9 cellular contexts compared by ENCODE assay signal in the genomic region with DNA sequence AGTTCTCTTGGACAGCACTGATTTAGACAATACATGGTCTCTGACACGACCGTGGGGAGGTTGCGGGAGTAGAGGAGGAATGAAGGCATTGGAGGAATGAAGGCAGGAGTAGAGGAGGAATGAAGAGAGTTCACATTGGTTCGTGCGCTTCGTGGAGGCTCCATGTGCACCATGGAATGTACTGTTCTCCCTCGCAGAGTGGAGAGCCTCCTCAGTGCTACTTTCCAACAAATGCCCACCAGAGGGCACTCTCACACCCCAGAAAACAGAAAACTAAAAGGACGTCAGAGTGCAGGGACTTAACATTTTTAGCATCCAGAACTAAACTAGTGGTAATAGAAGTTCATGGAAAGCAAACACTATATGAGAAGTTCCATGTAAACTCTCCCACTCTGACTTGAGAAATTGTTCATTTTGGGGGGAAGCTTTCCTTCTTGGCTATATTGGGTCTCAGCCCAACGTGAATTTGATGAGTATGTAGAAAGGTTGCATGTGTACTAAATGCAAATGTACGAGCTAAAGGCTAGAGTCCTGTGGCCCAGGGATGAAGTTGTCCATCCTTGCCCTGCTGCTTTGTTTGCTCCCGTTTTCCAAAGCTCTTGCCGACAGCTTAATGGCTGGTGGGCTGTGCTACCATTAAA.
DNase-seq lines count a peak whose midpoint lies in the region; ATAC-seq and TF ChIP-seq lines count a peak whose summit lies in the region.
"Had no signal": no experiment of that assay in that cellular context is flagged by ENCODE, and none has a peak within 500 bp of the region (broad histone marks: within the 10 kb centered on the region; RNA-seq: fewer than 3 reads in every experiment).

No MANE protein-coding gene starts in this region.

- no peak overlapping the region for H3K4me3 Mint-ChIP-seq in chondrocyte (ENCODE audit: unreplicated experiment)
- H3K4me3 Mint-ChIP-seq: stimulated activated naive CD8-positive, alpha-beta T cell treated with anti-CD3 and anti-CD28 coated beads, Interleukin-15, Interleukin-2, amounts not matched to agents 100 ng/mL and 50 ng/mL, for 24 hours had no signal

- no peaks in the 10 kb centered on the region for H3K9me3 ChIP-seq in RWPE2 (ENCODE audit: severe bottlenecking)
- no peaks in the 10 kb centered on the region for H3K9me3 ChIP-seq in lower lobe of right lung

- no peaks in the 10 kb centered on the region for H3K9me3 Mint-ChIP-seq in chondrocyte (ENCODE audit: low read depth)
- H3K9me3 Mint-ChIP-seq: stimulated activated naive CD8-positive, alpha-beta T cell treated with anti-CD3 and anti-CD28 coated beads, Interleukin-15, Interleukin-2, amounts not matched to agents 100 ng/mL and 50 ng/mL, for 24 hours had no signal

- TF ChIP-seq CTCF in RWPE2 (IDR thresholded peaks at IDR 0.05; ENCODE audit: poor library complexity, severe bottlenecking) (peak; percentile 84), chondrocyte (IDR thresholded peaks at IDR 0.05) (peak; percentile 84), lower lobe of right lung (IDR thresholded peaks at IDR 0.05) (peak; percentile 77)

- no peak overlapping the region for H3K27ac Mint-ChIP-seq in chondrocyte (ENCODE audit: unreplicated experiment)
- H3K27ac Mint-ChIP-seq: stimulated activated naive CD8-positive, alpha-beta T cell treated with anti-CD3 and anti-CD28 coated beads, Interleukin-15, Interleukin-2, amounts not matched to agents 100 ng/mL and 50 ng/mL, for 24 hours had no signal

- H3K36me3 Mint-ChIP-seq in chondrocyte (ENCODE audit: low read depth), result no peaks in the 10 kb centered on the region

- ATAC-seq in GM19452 (IDR thresholded peaks at IDR 0.05; ENCODE audit: unreplicated experiment) (peak; percentile 56), RWPE2 (ENCODE audit: low read depth) (peak; percentile 84), lower lobe of right lung (peak; percentile 72 to 78)

- no peaks in the 10 kb centered on the region for H3K4me1 ChIP-seq in RWPE2 (ENCODE audit: insufficient read depth, poor library complexity, severe bottlenecking)
- H3K4me1 ChIP-seq in lower lobe of right lung, result no peaks in the 10 kb centered on the region

- H3K27me3 ChIP-seq in RWPE2 (ENCODE audit: insufficient read depth, poor library complexity, severe bottlenecking) (peaks cover 3% of the 10 kb centered on the region), lower lobe of right lung (ENCODE audit: low read depth) (peaks cover 8% of the 10 kb centered on the region)

- no peaks in the 10 kb centered on the region for H3K4me1 Mint-ChIP-seq in chondrocyte (ENCODE audit: low read depth)

- no peaks in the 10 kb centered on the region for H3K36me3 ChIP-seq in RWPE2 (ENCODE audit: low read depth)
- no peaks in the 10 kb centered on the region for H3K36me3 ChIP-seq in lower lobe of right lung

- peaks cover 29% of the 10 kb centered on the region for H3K27me3 Mint-ChIP-seq in chondrocyte (ENCODE audit: low read depth)
- H3K27me3 Mint-ChIP-seq: stimulated activated naive CD8-positive, alpha-beta T cell treated with anti-CD3 and anti-CD28 coated beads, Interleukin-15, Interleukin-2, amounts not matched to agents 100 ng/mL and 50 ng/mL, for 24 hours had no signal

- H3K4me3 ChIP-seq in RWPE2 (ENCODE audit: severe bottlenecking), result no peak overlapping the region
- H3K4me3 ChIP-seq in lower lobe of right lung, result no peak overlapping the region

- DNase-seq in DMS53 treated with DMSO at 0.1 percent for 48 hours (lab: John Stamatoyannopoulos, UW; ENCODE audit: unreplicated experiment) (peak; percentile 50), LHCN-M2 (ENCODE audit: low read depth) (peak; percentile 42), RWPE2 (ENCODE audit: low spot score) (no peak), chondrocyte (ENCODE audit: low spot score) (no peak), lower lobe of right lung (no peak), superior temporal gyrus (ENCODE audit: extremely low spot score) (peak; percentile 85), NCI-H2029 (lab: John Stamatoyannopoulos, UW) (no peak)

- no peak overlapping the region for H3K27ac ChIP-seq in RWPE2 (ENCODE audit: poor library complexity, severe bottlenecking)
- H3K27ac ChIP-seq in lower lobe of right lung, result no peak overlapping the region

- intact Hi-C loops in lower lobe of right lung (cut with DNase I), result no loop called here

Comparison
In these comparisons a context has a peak if more than half of its experiments do, and no peak if none do; other contexts are left out.
1. DNase-seq: peak in DMS53 treated with DMSO at 0.1 percent for 48 hours (single experiment), LHCN-M2 (single experiment) and superior temporal gyrus (single experiment); none in RWPE2 (single experiment), chondrocyte (single experiment), lower lobe of right lung (single experiment) and NCI-H2029 (single experiment).
2. Peak in every context shown above with its lines, with median percentiles within 50 percentile points of each other: ATAC-seq and CTCF ChIP-seq.